7 cellular contexts compared by ENCODE assay signal in genomic region chr9:62874745-62875599, GRCh38.
DNase-seq lines count a peak whose midpoint lies in the region; ATAC-seq, FAIRE-seq and TF ChIP-seq lines count a peak whose summit lies in the region.
"Not testable (repeated sequence)": the region's sequence is repeated elsewhere in the genome, so short reads cannot be mapped to it uniquely, and the experiment has no call there.

No MANE protein-coding gene starts in this region.

- FAIRE-seq in H1 (lab: Jason Lieb, UNC): not testable (repeated sequence)

- not testable (repeated sequence) for H4K8ac ChIP-seq in H1 (ENCODE audit: extremely low read depth, insufficient read depth, low read length)

- not testable (repeated sequence) for H3K4me3 ChIP-seq in GM23338; RWPE2 (ENCODE audit: severe bottlenecking); H1 (ENCODE audit: extremely low read depth in 1 of 4, insufficient read depth in 2 of 4, low read depth in 3 of 4, low read length in 4 of 4); right lobe of liver; aorta (ENCODE audit: low read length in 2 of 2)
- peak overlapping the region; percentile 35 for H3K4me3 ChIP-seq in iPS-18a (ENCODE audit: low read length)

- H4K91ac ChIP-seq in H1 (replicated peaks; ENCODE audit: insufficient read length, low read length): not testable (repeated sequence)

- H3K23me2 ChIP-seq in H1 (ENCODE audit: low read depth, low read length): not testable (repeated sequence)

- H3K4ac ChIP-seq in H1 (replicated peaks; ENCODE audit: insufficient read length, low read depth, low read length): not testable (repeated sequence)

- peak; percentile 47 for DNase-seq in GM23338 (ENCODE audit: low spot score)
- DNase-seq in RWPE2 (ENCODE audit: low spot score); H1 (ENCODE audit: low read depth in 1 of 2, low spot score in 2 of 2); right lobe of liver; stimulated activated effector memory CD8-positive, alpha-beta T cell treated with anti-CD3 and anti-CD28 coated beads, Interleukin-12 subunit alpha, Interleukin-12 subunit beta, amount 100 ng/mL, for 72 hours (ENCODE audit: low spot score in 2 of 2); aorta: not testable (repeated sequence)

- not testable (repeated sequence) for H3K79me2 ChIP-seq in GM23338 (replicated peaks; ENCODE audit: insufficient read depth); H1 (ENCODE audit: control insufficient read depth in 1 of 2, insufficient read depth in 2 of 2, low read length in 2 of 2)

- not testable (repeated sequence) for H3F3A ChIP-seq in GM23338 (replicated peaks; ENCODE audit: low read depth)

- intact Hi-C loops in right lobe of liver (cut with DNase I); aorta (cut with DNase I): not testable (repeated sequence)

- H3K4me3 Mint-ChIP-seq in GM23338: peak overlapping the region; percentile 0; the same call in 1 of the 3 replicates
- not testable (repeated sequence) for H3K4me3 Mint-ChIP-seq in stimulated activated effector memory CD8-positive, alpha-beta T cell treated with anti-CD3 and anti-CD28 coated beads, Interleukin-12 subunit alpha, Interleukin-12 subunit beta, amount 100 ng/mL, for 72 hours

- not testable (repeated sequence) for TF ChIP-seq RAD21 in H1 (IDR thresholded peaks at IDR 0.05 in 1 of 2, conservative IDR thresholded peaks at IDR 0.05 in 1 of 2; ENCODE audit: low read depth in 2 of 2, low read length in 2 of 2)

- TF ChIP-seq EP300 in H1 (IDR thresholded peaks at IDR 0.05; ENCODE audit: borderline replicate concordance in 1 of 2, low read depth in 2 of 2, low read length in 2 of 2): not testable (repeated sequence)

- peaks cover 97% of the 10 kb centered on the region for H3K27me3 ChIP-seq in GM23338 (ENCODE audit: insufficient read depth)
- H3K27me3 ChIP-seq in RWPE2 (ENCODE audit: insufficient read depth, poor library complexity, severe bottlenecking); H1 (replicated peaks in 1 of 4; ENCODE audit: control insufficient read depth in 3 of 4, extremely low read depth in 1 of 4, insufficient read depth in 3 of 4, low read length in 3 of 4); right lobe of liver; aorta (ENCODE audit: control insufficient read depth in 1 of 2, insufficient read depth in 2 of 2, low read length in 1 of 2): not testable (repeated sequence)
- peaks cover 35% of the 10 kb centered on the region for H3K27me3 ChIP-seq in iPS-18a (ENCODE audit: control insufficient read depth, insufficient read depth, low read length)

- not testable (repeated sequence) for H3K4me1 ChIP-seq in GM23338 (ENCODE audit: insufficient read depth); RWPE2 (ENCODE audit: insufficient read depth, poor library complexity, severe bottlenecking); H1 (replicated peaks in 1 of 4; ENCODE audit: control insufficient read depth in 3 of 4, insufficient read depth in 4 of 4, low read length in 3 of 4); iPS-18a (ENCODE audit: control insufficient read depth, low read depth, low read length); right lobe of liver; aorta (ENCODE audit: control insufficient read depth in 1 of 2, insufficient read depth in 2 of 2, low read length in 2 of 2)

- not testable (repeated sequence) for H3K18ac ChIP-seq in H1 (ENCODE audit: extremely low read depth, low read length)

- not testable (repeated sequence) for H4K5ac ChIP-seq in H1 (ENCODE audit: insufficient read length, low read depth, low read length)

- not testable (repeated sequence) for H2AFZ ChIP-seq in GM23338; H1 (ENCODE audit: low read length)

- 51% methylated on average over 4 of the region's 4 CpGs; no CpG with 5 or more reads in 1 of the 2 experiments for WGBS in H1 (ENCODE audit: extremely low coverage in 1 of 2, insufficient coverage in 1 of 2, insufficient read length in 1 of 2, insufficient replicate concordance in 2 of 2, low coverage in 1 of 2, low lambda C conversion rate in 2 of 2, missing lambda C conversion rate in 1 of 2), 2 experiments
- WGBS in right lobe of liver (ENCODE audit: insufficient coverage, low coverage, low lambda C conversion rate, missing lambda C conversion rate): 37% methylated on average over 4 of the region's 4 CpGs
- WGBS in aorta, 2 donors: 59 to 62% methylated on average over 4 of the region's 4 CpGs

- H3K56ac ChIP-seq in H1 (replicated peaks; ENCODE audit: insufficient read length, low read depth, low read length): not testable (repeated sequence)

- H2BK120ac ChIP-seq in H1 (replicated peaks; ENCODE audit: low read depth, low read length): not testable (repeated sequence)

- peak; percentile 98 for ATAC-seq in GM23338
- 0 out of 3 replicates have a peak, but pooled peaks have one; percentile 29 for ATAC-seq in RWPE2 (ENCODE audit: low read depth)
- peak in 3 of 4 donors; percentile 36 to 42 (median 40) for ATAC-seq in right lobe of liver
- peak; percentile 51 for ATAC-seq in stimulated activated effector memory CD8-positive, alpha-beta T cell treated with anti-CD3 and anti-CD28 coated beads, Interleukin-12 subunit alpha, Interleukin-12 subunit beta, amount 100 ng/mL, for 72 hours
- peak; percentile 76 for ATAC-seq in aorta (ENCODE audit: low FRiP score)

- not testable (repeated sequence) for H3K23ac ChIP-seq in H1 (ENCODE audit: insufficient read length)

- not testable (repeated sequence) for H3K79me1 ChIP-seq in H1 (ENCODE audit: low read depth, low read length)

- not testable (repeated sequence) for H3K9me2 ChIP-seq in GM23338 (ENCODE audit: insufficient read depth)

- H3K4me1 Mint-ChIP-seq in GM23338; stimulated activated effector memory CD8-positive, alpha-beta T cell treated with anti-CD3 and anti-CD28 coated beads, Interleukin-12 subunit alpha, Interleukin-12 subunit beta, amount 100 ng/mL, for 72 hours: not testable (repeated sequence)

- not testable (repeated sequence) for TF ChIP-seq POLR2A in H1 (IDR thresholded peaks at IDR 0.05; ENCODE audit: control extremely low read depth in 1 of 2, low read depth in 2 of 2, low read length in 2 of 2); right lobe of liver (IDR thresholded peaks at IDR 0.05)

- H2BK15ac ChIP-seq in H1 (ENCODE audit: low read length): not testable (repeated sequence)

- not testable (repeated sequence) for H3K9me3 Mint-ChIP-seq in GM23338; stimulated activated effector memory CD8-positive, alpha-beta T cell treated with anti-CD3 and anti-CD28 coated beads, Interleukin-12 subunit alpha, Interleukin-12 subunit beta, amount 100 ng/mL, for 72 hours

- H3K4me2 ChIP-seq in GM23338: peak overlapping the region; percentile 5; the same call in 1 of the 2 replicates
- 0 out of 4 replicates have a peak overlapping the region, but pooled peaks have one; percentile 0 to 4 for H3K4me2 ChIP-seq in H1 (ENCODE audit: insufficient read depth in 1 of 2, low read depth in 2 of 2, low read length in 2 of 2)

- not testable (repeated sequence) for H3K27ac ChIP-seq in GM23338 (ENCODE audit: low read depth); RWPE2 (ENCODE audit: poor library complexity, severe bottlenecking); H1 (ENCODE audit: low read depth, low read length); iPS-18a (ENCODE audit: low read length); right lobe of liver; aorta (ENCODE audit: low read depth in 1 of 2, low read length in 2 of 2)

- not testable (repeated sequence) for H2AK5ac ChIP-seq in H1 (ENCODE audit: low read depth, low read length)

- H3K14ac ChIP-seq in H1 (ENCODE audit: insufficient read length): not testable (repeated sequence)

- not testable (repeated sequence) for H2BK12ac ChIP-seq in H1 (ENCODE audit: low read depth, low read length)

- not testable (repeated sequence) for H3K27ac Mint-ChIP-seq in GM23338; stimulated activated effector memory CD8-positive, alpha-beta T cell treated with anti-CD3 and anti-CD28 coated beads, Interleukin-12 subunit alpha, Interleukin-12 subunit beta, amount 100 ng/mL, for 72 hours

- CTCF ChIA-PET in H1 (lab: Charles Lee; ENCODE audit: partially characterized antibody): not testable (repeated sequence)

- not testable (repeated sequence) for TF ChIP-seq CTCF in GM23338 (conservative IDR thresholded peaks at IDR 0.05; ENCODE audit: low read depth in 2 of 2); RWPE2 (IDR thresholded peaks at IDR 0.05; ENCODE audit: poor library complexity, severe bottlenecking); H1 (IDR thresholded peaks at IDR 0.05; ENCODE audit: control extremely low read depth in 1 of 3, insufficient read depth in 1 of 3, low read depth in 1 of 3, low read length in 3 of 3); right lobe of liver (IDR thresholded peaks at IDR 0.05)

- H2BK20ac ChIP-seq in H1 (ENCODE audit: low read length): not testable (repeated sequence)

- H3K9ac ChIP-seq in H1 (replicated peaks in 1 of 4; ENCODE audit: extremely low read depth in 1 of 4, low read depth in 3 of 4, low read length in 3 of 4); iPS-18a (ENCODE audit: low read length): not testable (repeated sequence)

- peaks cover 29% of the 10 kb centered on the region for H3K27me3 Mint-ChIP-seq in GM23338 (ENCODE audit: insufficient read depth, low read depth, poor library complexity)

- H4K20me1 ChIP-seq in GM23338 (replicated peaks; ENCODE audit: insufficient read depth); H1 (replicated peaks in 1 of 2; ENCODE audit: control insufficient read depth in 1 of 2, insufficient read depth in 2 of 2, low read length in 2 of 2): not testable (repeated sequence)

- not testable (repeated sequence) for H3K36me3 ChIP-seq in GM23338 (ENCODE audit: insufficient read depth); RWPE2 (ENCODE audit: low read depth); H1 (ENCODE audit: control insufficient read depth in 2 of 4, insufficient read depth in 4 of 4, low read length in 3 of 4); iPS-18a (ENCODE audit: control insufficient read depth, low read depth, low read length); right lobe of liver; aorta (ENCODE audit: control insufficient read depth in 1 of 2, insufficient read depth in 2 of 2, low read length in 1 of 2)

- POLR2A ChIA-PET in H1 (lab: Charles Lee; ENCODE audit: partially characterized antibody): not testable (repeated sequence)

- H2BK5ac ChIP-seq in H1 (ENCODE audit: low read depth, low read length): not testable (repeated sequence)

- H3K9me3 ChIP-seq in RWPE2 (ENCODE audit: severe bottlenecking); H1 (ENCODE audit: insufficient read depth in 2 of 2, low read depth in 1 of 2, low read length in 1 of 2); iPS-18a (ENCODE audit: control insufficient read depth, low read depth, low read length); right lobe of liver; aorta (ENCODE audit: control insufficient read depth, low read length): not testable (repeated sequence)

- H3K36me3 Mint-ChIP-seq in GM23338 (ENCODE audit: low read depth); stimulated activated effector memory CD8-positive, alpha-beta T cell treated with anti-CD3 and anti-CD28 coated beads, Interleukin-12 subunit alpha, Interleukin-12 subunit beta, amount 100 ng/mL, for 72 hours: not testable (repeated sequence)

Comparison
In these comparisons a context has a peak if more than half of its experiments do, and no peak if none do; other contexts are left out.
1. ATAC-seq: peak in every context shown above with its lines; median percentile 98 in GM23338; 76 in aorta; 51 in stimulated activated effector memory CD8-positive, alpha-beta T cell treated with anti-CD3 and anti-CD28 coated beads, Interleukin-12 subunit alpha, Interleukin-12 subunit beta, amount 100 ng/mL, for 72 hours; 40 in right lobe of liver; 29 in RWPE2.